Comparison of ENCODE assay signal across 8 cellular contexts in the genomic region with DNA sequence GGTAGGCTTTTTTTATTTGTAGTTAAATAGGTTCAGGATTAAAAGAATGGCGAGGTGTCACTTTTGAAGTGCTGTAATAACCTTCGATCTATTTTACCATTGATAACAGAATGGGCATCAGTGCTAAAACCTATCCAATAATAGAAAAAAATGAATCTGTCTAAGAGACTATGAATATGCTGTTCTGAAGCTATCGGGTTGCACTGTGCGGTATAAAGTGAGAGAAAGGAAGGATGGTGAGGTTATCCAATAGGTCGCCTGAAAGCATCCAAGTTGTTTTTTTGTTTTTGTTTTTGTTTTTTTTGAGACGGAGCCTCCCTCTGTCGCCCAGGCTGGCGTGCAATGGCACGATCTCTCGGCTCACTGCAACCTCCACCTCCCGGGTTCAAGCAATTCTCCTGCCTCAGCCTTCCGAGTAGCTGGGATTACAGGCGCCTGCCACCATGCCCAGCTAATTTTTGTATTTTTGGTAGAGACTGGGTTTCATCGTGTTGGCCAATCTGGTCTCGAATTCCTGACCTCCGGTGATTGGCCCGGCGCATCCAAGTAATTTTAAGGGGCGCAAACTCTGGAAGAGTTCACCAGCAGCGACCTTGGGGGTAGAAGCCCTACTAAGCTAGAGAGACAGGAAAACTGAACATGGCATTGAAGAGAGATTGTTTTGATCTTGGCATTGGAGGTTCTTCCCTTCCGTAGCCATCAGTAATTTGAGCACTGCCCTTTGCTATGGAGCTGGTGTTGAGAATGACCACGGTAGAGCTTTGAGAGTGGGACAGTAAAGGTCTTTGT. TPM values are rescaled to one million over a fixed set of nuclear protein-coding genes. Genes with fewer than 3 reads are reported as not detected.
A peak's percentile ranks its signal among the peaks of the same experiment; 100 is the strongest.
DNase-seq lines count a peak whose midpoint lies in the region; ATAC-seq and TF ChIP-seq lines count a peak whose summit lies in the region.

No MANE protein-coding gene starts in this region.

- H3K27me3 ChIP-seq in neuron (ENCODE audit: insufficient read depth, low read length), result no peaks in the 10 kb centered on the region

- H3K27ac ChIP-seq in HEK293 (ENCODE audit: extremely low read depth, low read depth, low read length), result peak overlapping the region; percentile 78

- peaks cover 11% of the 10 kb centered on the region for H3K4me1 Mint-ChIP-seq in WTC11

- H3K36me3 ChIP-seq in HEK293 (ENCODE audit: control insufficient read depth in 2 of 2, insufficient read depth in 1 of 2, low read length in 2 of 2) (no peaks in the 10 kb centered on the region), neuron (ENCODE audit: insufficient read depth, low read length) (no peaks in the 10 kb centered on the region)

- H3K9me3 Mint-ChIP-seq in WTC11, result no peaks in the 10 kb centered on the region

- POLR2A ChIA-PET in HEK293 (lab: Yijun Ruan, JAX), result interaction anchor here (0.6 to 4.1 kb wide), 9 partner anchors 9 to 109 kb away, joined by 3 to 64 read pairs (median 4); a partner anchor contains a TSS
- POLR2A ChIA-PET in WTC11 (lab: Charles Lee), result interaction anchor here (0.6 to 3.1 kb wide), 6 partner anchors 9 to 426 kb away, joined by 3 to 38 read pairs (median 4); a partner anchor contains a TSS

- peak overlapping the region; percentile 58 for H3K4me3 ChIP-seq in HEK293 (ENCODE audit: low read depth, low read length)
- H3K4me3 ChIP-seq in foreskin fibroblast (ENCODE audit: low read depth in 1 of 2, low read length in 2 of 2), result peak overlapping the region; percentile 50 to 60
- peak overlapping the region; percentile 66 for H3K4me3 ChIP-seq in neuron (ENCODE audit: low read length)

- H2AFZ ChIP-seq in neuron (ENCODE audit: low read depth, low read length), result peak overlapping the region; percentile 70

- ATAC-seq in WTC11, result peak; percentile 42
- ATAC-seq in HG03025 (IDR thresholded peaks at IDR 0.05; ENCODE audit: low FRiP score, unreplicated experiment), result no peak
- no peak for ATAC-seq in HG02678 (IDR thresholded peaks at IDR 0.05; ENCODE audit: unreplicated experiment)

- DNase-seq in DMS79 (lab: John Stamatoyannopoulos, UW), result peak; percentile 26
- DNase-seq in NCI-H2081 (lab: John Stamatoyannopoulos, UW), result peak; percentile 65 to 81
- DNase-seq in WTC11 (ENCODE audit: low spot score), result peak; percentile 76
- peak; percentile 47 to 86 for DNase-seq in foreskin fibroblast

- no peaks in the 10 kb centered on the region for H3K9me3 ChIP-seq in HEK293 (ENCODE audit: control insufficient read depth, insufficient read depth, low read depth, low read length)
- no peaks in the 10 kb centered on the region for H3K9me3 ChIP-seq in neuron (ENCODE audit: low read length)

- CTCF ChIA-PET in HEK293 (lab: Yijun Ruan, JAX), result interaction anchor here (0.6 to 19.1 kb wide), 10 partner anchors 8 to 345 kb away, joined by 3 to 314 read pairs (median 6); a partner anchor contains a TSS
- CTCF ChIA-PET in WTC11 (lab: Charles Lee), result interaction anchor here (1.2 to 19.5 kb wide), 6 partner anchors 9 to 299 kb away, joined by 7 to 906 read pairs (median 22); a partner anchor contains a TSS

- TF ChIP-seq CTCF in HEK293 (tag by site-specific recombination; IDR thresholded peaks at IDR 0.05) (no peak), WTC11 (IDR thresholded peaks at IDR 0.05) (no peak), foreskin fibroblast (IDR thresholded peaks at IDR 0.05; ENCODE audit: low read depth, low read length) (no peak)

- no peaks in the 10 kb centered on the region for H3K36me3 Mint-ChIP-seq in WTC11

- H3K27ac Mint-ChIP-seq in WTC11, result peak overlapping the region; percentile 98

- H3K4me3 Mint-ChIP-seq in WTC11, result peak overlapping the region; percentile 96

- H3K4me1 ChIP-seq in HEK293 (ENCODE audit: control insufficient read depth, insufficient read depth, low read length) (no peaks in the 10 kb centered on the region), neuron (ENCODE audit: insufficient read depth, low read length) (peaks cover 10% of the 10 kb centered on the region)

- peaks cover 3% of the 10 kb centered on the region; the same call in 1 of the 2 replicates for H3K27me3 Mint-ChIP-seq in WTC11 (ENCODE audit: low read depth)

TF ChIP-seq in HEK293, 187 proteins besides CTCF, POLR2A, EP300 and RAD21 (continues in another document):
- TF ChIP-seq ZBTB20 (tag by site-specific recombination; IDR thresholded peaks at IDR 0.05), result peak; percentile 70; the same call in 1 of the 2 replicates
- TF ChIP-seq ZBTB48 (tag by site-specific recombination; IDR thresholded peaks at IDR 0.05), result peak; percentile 56; the same call in 1 of the 2 replicates
- TF ChIP-seq SP2 (tag by site-specific recombination; IDR thresholded peaks at IDR 0.05), result no peak
- 0 out of 2 replicates have a peak, but pooled peaks have one; percentile 6 for TF ChIP-seq IKZF3 (tag by site-specific recombination; IDR thresholded peaks at IDR 0.05)
- TF ChIP-seq ZXDB (tag by site-specific recombination; IDR thresholded peaks at IDR 0.05), result peak; percentile 32; the same call in 1 of the 2 replicates
- TF ChIP-seq ZNF239 (tag by site-specific recombination; IDR thresholded peaks at IDR 0.05), result no peak
- peak; percentile 100 for TF ChIP-seq ZNF335 (tag by site-specific recombination; conservative IDR thresholded peaks at IDR 0.05)
- 0 out of 2 replicates have a peak, but pooled peaks have one; percentile 7 for TF ChIP-seq ZNF660 (tag by site-specific recombination; IDR thresholded peaks at IDR 0.05)
- TF ChIP-seq ZNF292 (tag by site-specific recombination; IDR thresholded peaks at IDR 0.05; ENCODE audit: borderline replicate concordance, low read depth), result no peak
- TF ChIP-seq ZNF394 (tag by site-specific recombination; IDR thresholded peaks at IDR 0.05; ENCODE audit: borderline replicate concordance), result peak; percentile 36; the same call in 1 of the 2 replicates
- peak; percentile 25; the same call in 1 of the 2 replicates for TF ChIP-seq KLF16 (tag by site-specific recombination; IDR thresholded peaks at IDR 0.05)
- TF ChIP-seq, protein P1, sequence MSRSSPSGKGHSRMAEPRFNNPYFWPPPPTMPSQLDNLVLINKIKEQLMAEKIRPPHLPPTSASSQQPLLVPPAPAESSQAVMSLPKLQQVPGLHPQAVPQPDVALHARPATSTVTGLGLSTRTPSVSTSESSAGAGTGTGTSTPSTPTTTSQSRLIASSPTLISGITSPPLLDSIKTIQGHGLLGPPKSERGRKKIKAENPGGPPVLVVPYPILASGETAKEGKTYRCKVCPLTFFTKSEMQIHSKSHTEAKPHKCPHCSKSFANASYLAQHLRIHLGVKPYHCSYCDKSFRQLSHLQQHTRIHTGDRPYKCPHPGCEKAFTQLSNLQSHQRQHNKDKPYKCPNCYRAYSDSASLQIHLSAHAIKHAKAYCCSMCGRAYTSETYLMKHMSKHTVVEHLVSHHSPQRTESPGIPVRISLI (tag by site-specific recombination; IDR thresholded peaks at IDR 0.05), result peak; percentile 83

TF ChIP-seq in WTC11, 78 proteins besides CTCF, POLR2A, EP300 and RAD21:
- TF ChIP-seq, protein P2, sequence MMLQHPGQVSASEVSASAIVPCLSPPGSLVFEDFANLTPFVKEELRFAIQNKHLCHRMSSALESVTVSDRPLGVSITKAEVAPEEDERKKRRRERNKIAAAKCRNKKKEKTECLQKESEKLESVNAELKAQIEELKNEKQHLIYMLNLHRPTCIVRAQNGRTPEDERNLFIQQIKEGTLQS (CRISPR knock-in tag; conservative IDR thresholded peaks at IDR 0.05), result no peak
- TF ChIP-seq ETV6 (CRISPR knock-in tag; IDR thresholded peaks at IDR 0.05) (0 out of 2 replicates have a peak, but pooled peaks have one; percentile 30), SP1 (CRISPR knock-in tag; conservative IDR thresholded peaks at IDR 0.05) (no peak)
- TF ChIP-seq, protein P3, sequence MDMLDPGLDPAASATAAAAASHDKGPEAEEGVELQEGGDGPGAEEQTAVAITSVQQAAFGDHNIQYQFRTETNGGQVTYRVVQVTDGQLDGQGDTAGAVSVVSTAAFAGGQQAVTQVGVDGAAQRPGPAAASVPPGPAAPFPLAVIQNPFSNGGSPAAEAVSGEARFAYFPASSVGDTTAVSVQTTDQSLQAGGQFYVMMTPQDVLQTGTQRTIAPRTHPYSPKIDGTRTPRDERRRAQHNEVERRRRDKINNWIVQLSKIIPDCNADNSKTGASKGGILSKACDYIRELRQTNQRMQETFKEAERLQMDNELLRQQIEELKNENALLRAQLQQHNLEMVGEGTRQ (CRISPR knock-in tag; IDR thresholded peaks at IDR 0.05), result no peak
- TF ChIP-seq, protein P4, sequence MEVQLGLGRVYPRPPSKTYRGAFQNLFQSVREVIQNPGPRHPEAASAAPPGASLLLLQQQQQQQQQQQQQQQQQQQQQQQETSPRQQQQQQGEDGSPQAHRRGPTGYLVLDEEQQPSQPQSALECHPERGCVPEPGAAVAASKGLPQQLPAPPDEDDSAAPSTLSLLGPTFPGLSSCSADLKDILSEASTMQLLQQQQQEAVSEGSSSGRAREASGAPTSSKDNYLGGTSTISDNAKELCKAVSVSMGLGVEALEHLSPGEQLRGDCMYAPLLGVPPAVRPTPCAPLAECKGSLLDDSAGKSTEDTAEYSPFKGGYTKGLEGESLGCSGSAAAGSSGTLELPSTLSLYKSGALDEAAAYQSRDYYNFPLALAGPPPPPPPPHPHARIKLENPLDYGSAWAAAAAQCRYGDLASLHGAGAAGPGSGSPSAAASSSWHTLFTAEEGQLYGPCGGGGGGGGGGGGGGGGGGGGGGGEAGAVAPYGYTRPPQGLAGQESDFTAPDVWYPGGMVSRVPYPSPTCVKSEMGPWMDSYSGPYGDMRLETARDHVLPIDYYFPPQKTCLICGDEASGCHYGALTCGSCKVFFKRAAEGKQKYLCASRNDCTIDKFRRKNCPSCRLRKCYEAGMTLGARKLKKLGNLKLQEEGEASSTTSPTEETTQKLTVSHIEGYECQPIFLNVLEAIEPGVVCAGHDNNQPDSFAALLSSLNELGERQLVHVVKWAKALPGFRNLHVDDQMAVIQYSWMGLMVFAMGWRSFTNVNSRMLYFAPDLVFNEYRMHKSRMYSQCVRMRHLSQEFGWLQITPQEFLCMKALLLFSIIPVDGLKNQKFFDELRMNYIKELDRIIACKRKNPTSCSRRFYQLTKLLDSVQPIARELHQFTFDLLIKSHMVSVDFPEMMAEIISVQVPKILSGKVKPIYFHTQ (CRISPR knock-in tag; IDR thresholded peaks at IDR 0.05), result no peak
- TF ChIP-seq, protein P5, sequence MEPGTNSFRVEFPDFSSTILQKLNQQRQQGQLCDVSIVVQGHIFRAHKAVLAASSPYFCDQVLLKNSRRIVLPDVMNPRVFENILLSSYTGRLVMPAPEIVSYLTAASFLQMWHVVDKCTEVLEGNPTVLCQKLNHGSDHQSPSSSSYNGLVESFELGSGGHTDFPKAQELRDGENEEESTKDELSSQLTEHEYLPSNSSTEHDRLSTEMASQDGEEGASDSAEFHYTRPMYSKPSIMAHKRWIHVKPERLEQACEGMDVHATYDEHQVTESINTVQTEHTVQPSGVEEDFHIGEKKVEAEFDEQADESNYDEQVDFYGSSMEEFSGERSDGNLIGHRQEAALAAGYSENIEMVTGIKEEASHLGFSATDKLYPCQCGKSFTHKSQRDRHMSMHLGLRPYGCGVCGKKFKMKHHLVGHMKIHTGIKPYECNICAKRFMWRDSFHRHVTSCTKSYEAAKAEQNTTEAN (CRISPR knock-in tag; IDR thresholded peaks at IDR 0.05), result no peak

RNA-seq across cellular contexts. Expression of a gene that starts 8.7 kb away (rescaled TPM):
- 73.5 to 76.2 TPM (median 74.1 TPM) in 3 replicates for total RNA-seq in WTC11 (2021)

RNA-seq across cellular contexts. Expression of a gene that starts 12.9 kb away (rescaled TPM):
- total RNA-seq in WTC11 (2021), result 20.8 to 27.7 TPM (median 22.6 TPM) in 3 replicates

Comparison
In these comparisons a context has a peak if more than half of its experiments do, and no peak if none do; other contexts are left out.
1. DNase-seq: peak in every context shown above with its lines; median percentile 76 in WTC11; 73 in NCI-H2081; 66 in foreskin fibroblast; 26 in DMS79.